Comparison of ENCODE assay signal across 9 cellular contexts in the genomic region with DNA sequence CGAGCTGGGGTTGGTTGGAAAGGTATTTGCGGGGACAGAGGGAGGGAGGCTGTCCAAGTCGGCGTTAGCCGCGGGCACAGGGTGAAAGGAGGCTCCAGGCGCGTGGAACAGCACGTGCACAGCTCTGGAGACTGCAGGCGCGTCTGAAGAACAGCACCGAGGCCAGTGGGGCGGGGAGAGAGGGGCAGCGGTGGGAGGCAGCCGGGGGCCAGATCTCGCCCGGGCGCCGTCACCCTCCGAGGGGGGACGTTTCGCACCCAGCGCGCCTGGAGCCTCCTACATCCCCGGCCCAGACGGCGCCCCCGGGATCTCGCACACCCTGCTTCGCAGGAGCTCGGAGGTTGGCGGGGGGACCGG.
DNase-seq lines count a peak whose midpoint lies in the region; ATAC-seq and TF ChIP-seq lines count a peak whose summit lies in the region.
"Had no signal": no experiment of that assay in that cellular context is flagged by ENCODE, and none has a peak within 500 bp of the region (broad histone marks: within the 10 kb centered on the region; RNA-seq: fewer than 3 reads in every experiment).

No MANE protein-coding gene starts in this region.

- H3K27ac ChIP-seq in RWPE2 (ENCODE audit: poor library complexity, severe bottlenecking), result no peak overlapping the region
- H3K27ac ChIP-seq in spleen, result peak overlapping the region in 7 of 8 donors; percentile 71 to 86 (median 76)
- H3K27ac ChIP-seq: C4-2B had no signal

- H3K36me3 ChIP-seq in RWPE2 (ENCODE audit: low read depth) (no peaks in the 10 kb centered on the region), spleen (no peaks in the 10 kb centered on the region)

- H3K27me3 ChIP-seq in RWPE2 (ENCODE audit: insufficient read depth, poor library complexity, severe bottlenecking) (peaks cover 22% of the 10 kb centered on the region), spleen (replicated peaks in 1 of 7) (peaks cover 0 to 82% (median 10%) of the 10 kb centered on the region in 7 donors)

- intact Hi-C loops in activated CD4-positive, alpha-beta T cell treated with anti-CD3 and anti-CD28 coated beads for 36 hours (cut with DNase I, micrococcal nuclease), result loop anchor here (1.0 to 10.0 kb wide), 11 partner anchors 18 to 1826 kb away; a partner anchor contains a TSS
- intact Hi-C loops in spleen (cut with DNase I; ENCODE audit: low total_unique reads), result no loop called here

- POLR2A ChIA-PET in activated CD4-positive, alpha-beta T cell treated with anti-CD3 and anti-CD28 coated beads for 36 hours (lab: Charles Lee), result interaction anchor here (0.9 kb wide), 1 partner anchor 110 kb away, joined by 3 read pairs; no protein-coding TSS in a partner anchor

- H3K27me3 Mint-ChIP-seq in activated CD4-positive, alpha-beta T cell treated with anti-CD3 and anti-CD28 coated beads for 36 hours, result peaks cover 2% of the 10 kb centered on the region
- peaks cover 11% of the 10 kb centered on the region for H3K27me3 Mint-ChIP-seq in glutamatergic neuron (ENCODE audit: unreplicated experiment)

- peak overlapping the region; percentile 91 for H3K27ac Mint-ChIP-seq in activated CD4-positive, alpha-beta T cell treated with anti-CD3 and anti-CD28 coated beads for 36 hours
- H3K27ac Mint-ChIP-seq in glutamatergic neuron (ENCODE audit: unreplicated experiment), result peak overlapping the region; percentile 88

- TF ChIP-seq POLR2A in spleen (IDR thresholded peaks at IDR 0.05), result peak in 1 of 3 donors; percentile 27

- peaks cover 7% of the 10 kb centered on the region for H3K4me1 Mint-ChIP-seq in activated CD4-positive, alpha-beta T cell treated with anti-CD3 and anti-CD28 coated beads for 36 hours
- H3K4me1 Mint-ChIP-seq in glutamatergic neuron (ENCODE audit: low read depth, unreplicated experiment), result peaks cover 17% of the 10 kb centered on the region

- no peak for TF ChIP-seq CTCF in RWPE2 (IDR thresholded peaks at IDR 0.05; ENCODE audit: poor library complexity, severe bottlenecking)
- TF ChIP-seq CTCF in glutamatergic neuron (IDR thresholded peaks at IDR 0.05; ENCODE audit: partially characterized antibody, unreplicated experiment), result no peak
- TF ChIP-seq CTCF in spleen (IDR thresholded peaks at IDR 0.05 in 8 of 11, conservative IDR thresholded peaks at IDR 0.05 in 3 of 11), result peak in 4 of 11 experiments; percentile 14 to 41 (median 27)

- ATAC-seq in activated CD4-positive, alpha-beta T cell treated with anti-CD3 and anti-CD28 coated beads for 36 hours, result no peak
- ATAC-seq in RWPE2 (ENCODE audit: low read depth), result no peak
- ATAC-seq in GM19455 (IDR thresholded peaks at IDR 0.05; ENCODE audit: unreplicated experiment), result no peak

- H3K4me3 ChIP-seq in RWPE2 (ENCODE audit: severe bottlenecking) (peak overlapping the region; percentile 28), spleen (peak overlapping the region; percentile 58 to 80 (median 74))

- H3K4me1 ChIP-seq in RWPE2 (ENCODE audit: insufficient read depth, poor library complexity, severe bottlenecking), result no peaks in the 10 kb centered on the region
- H3K4me1 ChIP-seq in spleen, result peaks cover 4 to 75% (median 39%) of the 10 kb centered on the region in 6 donors

- no peaks in the 10 kb centered on the region for H3K36me3 Mint-ChIP-seq in activated CD4-positive, alpha-beta T cell treated with anti-CD3 and anti-CD28 coated beads for 36 hours (ENCODE audit: low read depth)
- no peaks in the 10 kb centered on the region for H3K36me3 Mint-ChIP-seq in glutamatergic neuron (ENCODE audit: unreplicated experiment)

- no peaks in the 10 kb centered on the region for H3K9me3 ChIP-seq in RWPE2 (ENCODE audit: severe bottlenecking)
- H3K9me3 ChIP-seq in spleen, result no peaks in the 10 kb centered on the region

- H3K4me3 Mint-ChIP-seq in activated CD4-positive, alpha-beta T cell treated with anti-CD3 and anti-CD28 coated beads for 36 hours, result peak overlapping the region; percentile 87
- peak overlapping the region; percentile 89 for H3K4me3 Mint-ChIP-seq in glutamatergic neuron (ENCODE audit: unreplicated experiment)

- CTCF ChIA-PET in activated CD4-positive, alpha-beta T cell treated with anti-CD3 and anti-CD28 coated beads for 36 hours (lab: Charles Lee), result interaction anchor here (0.7 to 1.6 kb wide), 10 partner anchors 12 to 522 kb away, joined by 3 to 9 read pairs (median 4); no protein-coding TSS in a partner anchor

- WGBS in spleen, 5 donors, result 0 to 3% (median 1%) methylated on average over 15 to 33 of the region's 33 CpGs

- no peaks in the 10 kb centered on the region for H3K9me3 Mint-ChIP-seq in activated CD4-positive, alpha-beta T cell treated with anti-CD3 and anti-CD28 coated beads for 36 hours (ENCODE audit: low read depth)
- peaks cover 7% of the 10 kb centered on the region for H3K9me3 Mint-ChIP-seq in glutamatergic neuron (ENCODE audit: unreplicated experiment)

- DNase-seq in activated CD4-positive, alpha-beta T cell treated with anti-CD3 and anti-CD28 coated beads for 36 hours, result no peak
- no peak for DNase-seq in activated CD4-positive, alpha-beta T cell treated with anti-CD3 and anti-CD28 coated beads for 1 hour
- DNase-seq in RWPE2 (ENCODE audit: low spot score) (peak; percentile 54), glutamatergic neuron (no peak), spleen (no peak), foreskin melanocyte (no peak)
- no peak for DNase-seq in activated effector memory CD4-positive, alpha-beta T cell treated with Interleukin-2 at 50 U/mL for 16 hours
